In the genomic region with DNA sequence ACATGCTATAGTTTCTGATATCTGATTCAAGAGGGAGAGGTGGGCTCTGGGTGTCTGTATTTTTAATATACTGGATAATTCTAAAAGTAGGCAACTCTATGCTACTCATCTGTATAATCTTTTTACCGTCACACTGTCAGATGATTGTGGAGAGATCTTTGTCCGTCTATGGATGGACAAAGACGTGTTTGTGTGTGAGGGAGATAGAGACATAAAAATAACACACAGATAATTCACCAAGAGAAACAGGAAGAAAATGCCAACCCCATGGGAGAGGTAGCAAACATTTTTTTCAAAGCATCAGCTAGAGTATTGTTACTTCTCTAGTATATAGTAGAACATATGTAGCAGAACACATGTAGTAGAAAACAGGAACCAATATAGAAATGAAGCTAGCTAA, we compare ENCODE assay signal across 33 cellular contexts.
"Had no signal": no experiment of that assay in that cellular context is flagged by ENCODE, and none has a peak within 500 bp of the region (broad histone marks: within the 10 kb centered on the region; RNA-seq: fewer than 3 reads in every experiment).

No MANE protein-coding gene starts in this region.

- DNase-seq: Karpas-422, Kasumi-1, MG63, MM.1S, MV-4-11, NCI-H1048, NCI-H1092, NCI-H1092 treated with DMSO at 0.1 percent for 48 hours, NCI-H1105, NCI-H1105 treated with DMSO at 0.1 percent for 48 hours, NCI-H1417, NCI-H1417 treated with DMSO at 0.1 percent for 48 hours, NCI-H1436, NCI-H1436 treated with DMSO at 0.1 percent for 48 hours, NCI-H146, NCI-H1694, NCI-H1694 treated with DMSO at 0.1 percent for 48 hours, NCI-H187, NCI-H187 treated with DMSO at 0.1 percent for 48 hours, NCI-H1930, NCI-H2029, NCI-H2029 treated with DMSO at 0.1 percent for 48 hours, NCI-H2081, NCI-H2081 treated with DMSO at 0.1 percent for 48 hours, NCI-H2107, NCI-H2171, NCI-H2171 treated with DMSO at 0.1 percent for 48 hours, NCI-H2227 treated with DMSO at 0.1 percent for 48 hours, NCI-H226, NCI-H345, NCI-H446, NCI-H446 treated with DMSO at 0.1 percent for 48 hours, NCI-H510A had no signal
